7 cellular contexts compared by ENCODE assay signal in genomic region chr17:8161289-8162231, GRCh38. TPM values are rescaled to one million over a fixed set of nuclear protein-coding genes. Genes with fewer than 3 reads are reported as not detected.
DNase-seq lines count a peak whose midpoint lies in the region; ATAC-seq, FAIRE-seq and TF ChIP-seq lines count a peak whose summit lies in the region.
"Had no signal": no experiment of that assay in that cellular context is flagged by ENCODE, and none has a peak within 500 bp of the region (broad histone marks: within the 10 kb centered on the region; RNA-seq: fewer than 3 reads in every experiment).

No MANE protein-coding gene starts in this region.

- peaks cover 43% of the 10 kb centered on the region for H3K4me1 ChIP-seq in astrocyte (ENCODE audit: insufficient read depth, low read length)

- H3K36me3 ChIP-seq in astrocyte (ENCODE audit: insufficient read depth, low read length) = peaks cover 11% of the 10 kb centered on the region

- no peak overlapping the region for H2AFZ ChIP-seq in astrocyte (ENCODE audit: low read depth, low read length)

- no peak for ATAC-seq in naive B cell (ENCODE audit: low read depth in 2 of 2)
- ATAC-seq in GM21717 (IDR thresholded peaks at IDR 0.05; ENCODE audit: unreplicated experiment) = no peak

- DNase-seq in astrocyte (ENCODE audit: low read depth) (no peak), naive B cell (no peak), HPDE6-E6E7 (ENCODE audit: extremely low spot score) (no peak)
- DNase-seq in activated CD4-positive, CD25-positive, alpha-beta regulatory T cell treated with anti-CD3 and anti-CD28 coated beads, Interleukin-2, amount 50 U/mL, for 72 hours = no peak
- DNase-seq: occipital lobe had no signal

- peak overlapping the region; percentile 100 for H3K9ac ChIP-seq in astrocyte (ENCODE audit: low read length)

- peaks cover 2% of the 10 kb centered on the region for H3K36me3 Mint-ChIP-seq in astrocyte (ENCODE audit: low read depth, unreplicated experiment)
- peaks cover 0 to 5% of the 10 kb centered on the region in 2 donors for H3K36me3 Mint-ChIP-seq in naive B cell

- peak overlapping the region; percentile 92 for H3K4me3 ChIP-seq in GM12875 (ENCODE audit: low read depth, low read length)
- H3K4me3 ChIP-seq in astrocyte (ENCODE audit: insufficient read depth, low read depth, low read length) = peak overlapping the region; percentile 94

- H3K79me2 ChIP-seq in astrocyte (ENCODE audit: insufficient read depth, low read length) = peaks cover 34% of the 10 kb centered on the region

- TF ChIP-seq CTCF in GM12875 (IDR thresholded peaks at IDR 0.05; ENCODE audit: borderline replicate concordance, insufficient read depth, low read depth, low read length) = no peak
- TF ChIP-seq CTCF in astrocyte (IDR thresholded peaks at IDR 0.05; ENCODE audit: insufficient read depth, low read depth, low read length) = no peak

- H3K4me3 Mint-ChIP-seq in astrocyte (ENCODE audit: unreplicated experiment) (peak overlapping the region; percentile 87), naive B cell (peak overlapping the region; percentile 83 to 93 (median 90))

- peak overlapping the region; percentile 91 for H3K27ac ChIP-seq in astrocyte (ENCODE audit: low read depth, low read length)

- no peak for FAIRE-seq in astrocyte (lab: Jason Lieb, UNC)

- H3K27me3 ChIP-seq in astrocyte (ENCODE audit: insufficient read depth, low read length) = no peaks in the 10 kb centered on the region

- H3K4me1 Mint-ChIP-seq in astrocyte (ENCODE audit: low read depth, unreplicated experiment) (peaks cover 25% of the 10 kb centered on the region), naive B cell (peaks cover 46 to 60% (median 53%) of the 10 kb centered on the region in 3 donors)

- peaks cover 37% of the 10 kb centered on the region for H4K20me1 ChIP-seq in astrocyte (ENCODE audit: insufficient read depth, low read length)

- H3K27ac Mint-ChIP-seq in astrocyte (ENCODE audit: unreplicated experiment) (peak overlapping the region; percentile 84), naive B cell (peak overlapping the region in 5 of 6 donors; percentile 90 to 93 (median 91))

- H3K9me3 ChIP-seq in astrocyte (ENCODE audit: insufficient read depth, low read depth, low read length) = no peaks in the 10 kb centered on the region

- H3K9me3 Mint-ChIP-seq in astrocyte (ENCODE audit: unreplicated experiment) (no peaks in the 10 kb centered on the region), naive B cell (no peaks in the 10 kb centered on the region)

- H3K4me2 ChIP-seq in astrocyte (ENCODE audit: low read length) = peak overlapping the region; percentile 93

- H3K27me3 Mint-ChIP-seq in astrocyte (ENCODE audit: low read depth, unreplicated experiment) (no peaks in the 10 kb centered on the region), naive B cell (no peaks in the 10 kb centered on the region)

RNA-seq across cellular contexts. Expression of gene VAMP2, which starts 1.2 kb away (rescaled TPM):
- total RNA-seq in astrocyte = 28.0 and 31.3 TPM in 2 replicates
- 10 to 100 TPM; 37.8 to 89.1 (median 65.9) TPM for polyA plus RNA-seq in naive B cell (ENCODE audit: low read depth in 6 of 6)

RNA-seq across cellular contexts. Expression of gene PER1, which starts 9.4 kb away (rescaled TPM):
- total RNA-seq in astrocyte = 17.0 and 18.1 TPM in 2 replicates
- polyA plus RNA-seq in naive B cell (ENCODE audit: low read depth in 6 of 6) = 10 to 100 TPM in 5 of 6 donors, 1 to 10 TPM in 1; 4.5 to 20.9 (median 13.5) TPM

RNA-seq across cellular contexts. Expression of gene TMEM107, which starts 14.6 kb away (rescaled TPM):
- 9.4 and 10.1 TPM in 2 replicates for total RNA-seq in astrocyte
- polyA plus RNA-seq in naive B cell (ENCODE audit: low read depth in 6 of 6) = 10 to 100 TPM; 29.9 to 42.3 (median 34.7) TPM

RNA-seq across cellular contexts. Expression of gene BORCS6, which starts 28.4 kb away (rescaled TPM):
- 5.7 and 6.6 TPM in 2 replicates for total RNA-seq in astrocyte
- 10 to 100 TPM; 14.8 to 24.2 (median 20.4) TPM for polyA plus RNA-seq in naive B cell (ENCODE audit: low read depth in 6 of 6)

RNA-seq across cellular contexts. Expression of gene HES7, which starts 37.7 kb away (rescaled TPM):
- total RNA-seq in astrocyte = 0.64 and 1.0 TPM in 2 replicates
- polyA plus RNA-seq in naive B cell (ENCODE audit: low read depth in 6 of 6) = not detected
